In the genomic region with DNA sequence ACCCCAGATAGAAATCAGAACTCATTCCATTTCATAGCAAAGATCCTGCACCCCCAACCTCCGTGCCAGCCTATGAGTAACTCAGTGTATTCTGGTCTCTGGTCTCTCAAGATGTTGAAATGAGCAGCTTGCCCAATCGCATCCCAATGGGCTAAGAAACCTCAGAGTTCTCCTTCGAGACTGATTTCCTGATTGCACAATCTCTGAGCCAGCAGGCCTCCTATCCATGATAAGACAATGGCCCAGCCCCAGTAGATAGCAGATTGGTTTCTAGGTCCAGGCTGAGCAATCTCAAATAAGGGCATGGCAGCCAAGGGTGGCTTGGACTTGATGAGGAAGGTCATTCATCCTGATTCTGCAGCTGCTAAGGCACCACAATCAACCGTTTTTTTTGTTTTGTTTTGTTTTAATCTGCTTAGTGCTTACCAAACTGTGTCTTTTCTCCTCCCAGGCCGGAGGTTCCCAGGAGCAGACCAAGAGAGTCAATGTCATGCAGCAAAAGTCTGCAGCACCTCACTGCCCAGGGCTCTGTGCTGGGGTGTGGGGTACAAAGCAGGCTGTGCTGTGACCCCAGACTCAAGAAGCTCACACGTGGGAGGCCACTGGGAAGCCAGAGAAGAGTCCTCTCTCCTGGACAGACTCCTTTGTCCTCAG, we compare ENCODE assay signal across 12 cellular contexts.
DNase-seq lines count a peak whose midpoint lies in the region; ATAC-seq, FAIRE-seq and TF ChIP-seq lines count a peak whose summit lies in the region.
"Had no signal": no experiment of that assay in that cellular context is flagged by ENCODE, and none has a peak within 500 bp of the region (broad histone marks: within the 10 kb centered on the region; RNA-seq: fewer than 3 reads in every experiment).

No MANE protein-coding gene starts in this region.

- H2AFZ ChIP-seq in H1 (ENCODE audit: low read length): no peak overlapping the region

- H2BK5ac ChIP-seq in H1 (ENCODE audit: low read depth, low read length): no peak overlapping the region
- H2BK5ac ChIP-seq in mesendoderm (ENCODE audit: low read length): no peak overlapping the region

- no peak overlapping the region for H2BK20ac ChIP-seq in H1 (ENCODE audit: low read length)

- H2BK15ac ChIP-seq in H1 (ENCODE audit: low read length): no peak overlapping the region
- H2BK15ac ChIP-seq in mesendoderm (replicated peaks; ENCODE audit: low read depth): no peak overlapping the region

- WGBS in H1 (ENCODE audit: extremely low coverage in 1 of 2, insufficient coverage in 1 of 2, insufficient read length in 1 of 2, insufficient replicate concordance in 2 of 2, low coverage in 1 of 2, low lambda C conversion rate in 2 of 2, missing lambda C conversion rate in 1 of 2), 2 experiments: 86% methylated on average over 6 of the region's 6 CpGs; no CpG with 5 or more reads in 1 of the 2 experiments
- no CpG with 5 or more reads among the region's 6 CpGs for WGBS in mesendoderm (ENCODE audit: extremely low coverage, insufficient coverage, low lambda C conversion rate)

- no peak for FAIRE-seq in H1 (lab: Jason Lieb, UNC)
- FAIRE-seq: TTC549 had no signal

- H2BK12ac ChIP-seq in H1 (ENCODE audit: low read depth, low read length): no peak overlapping the region

- POLR2A ChIA-PET in H1 (lab: Charles Lee; ENCODE audit: partially characterized antibody): no interaction called here

- H3K4ac ChIP-seq in H1 (replicated peaks; ENCODE audit: insufficient read length, low read depth, low read length) (no peak overlapping the region), mesendoderm (ENCODE audit: low read depth, low read length) (no peak overlapping the region)

- no peak overlapping the region for H4K5ac ChIP-seq in H1 (ENCODE audit: insufficient read length, low read depth, low read length)
- H4K5ac ChIP-seq in mesendoderm (ENCODE audit: low read length): no peak overlapping the region

- H3K36me3 ChIP-seq in H1 (ENCODE audit: control insufficient read depth in 2 of 4, insufficient read depth in 4 of 4, low read length in 3 of 4) (no peaks in the 10 kb centered on the region), mesendoderm (ENCODE audit: control insufficient read depth, insufficient read depth, low read length) (no peaks in the 10 kb centered on the region)

- H3K9ac ChIP-seq in H1 (replicated peaks in 1 of 4; ENCODE audit: extremely low read depth in 1 of 4, low read depth in 3 of 4, low read length in 3 of 4) (no peak overlapping the region), mesendoderm (ENCODE audit: low read length) (no peak overlapping the region)

- H3K79me2 ChIP-seq in H1 (ENCODE audit: control insufficient read depth in 1 of 2, insufficient read depth in 2 of 2, low read length in 2 of 2) (no peaks in the 10 kb centered on the region), mesendoderm (ENCODE audit: control insufficient read depth, insufficient read depth, low read length) (no peaks in the 10 kb centered on the region)

- peaks cover 8 to 20% (median 16%) of the 10 kb centered on the region in 6 donors for H3K9me3 Mint-ChIP-seq in immature natural killer cell

- no peak for ATAC-seq in HG03025 (IDR thresholded peaks at IDR 0.05; ENCODE audit: low FRiP score, unreplicated experiment)

- no peaks in the 10 kb centered on the region for H3K23me2 ChIP-seq in H1 (ENCODE audit: low read depth, low read length)

- TF ChIP-seq EP300 in H1 (IDR thresholded peaks at IDR 0.05; ENCODE audit: borderline replicate concordance in 1 of 2, low read depth in 2 of 2, low read length in 2 of 2): no peak

- no peaks in the 10 kb centered on the region for H3K4me1 Mint-ChIP-seq in immature natural killer cell
- H3K4me1 Mint-ChIP-seq: CD8-positive, alpha-beta memory T cell had no signal

- H3K27me3 Mint-ChIP-seq in immature natural killer cell (ENCODE audit: low read depth in 3 of 3): peaks cover 0 to 7% (median 5%) of the 10 kb centered on the region in 3 donors

- CTCF ChIA-PET in H1 (lab: Charles Lee; ENCODE audit: partially characterized antibody): interaction anchor here (0.6 to 3.0 kb wide), 8 partner anchors 9 to 307 kb away, joined by 3 to 17 read pairs (median 4); no protein-coding TSS in a partner anchor

- H3K23ac ChIP-seq in H1 (ENCODE audit: insufficient read length) (no peak overlapping the region), mesendoderm (ENCODE audit: low read length) (no peak overlapping the region)

- TF ChIP-seq CTCF in NB4 (IDR thresholded peaks at IDR 0.05; ENCODE audit: low read depth, low read length): no peak
- TF ChIP-seq CTCF in H1 (IDR thresholded peaks at IDR 0.05; ENCODE audit: control extremely low read depth in 1 of 3, insufficient read depth in 1 of 3, low read depth in 1 of 3, low read length in 3 of 3): no peak

- H3K27ac ChIP-seq in H1 (ENCODE audit: low read depth, low read length) (no peak overlapping the region), mesendoderm (ENCODE audit: low read depth, low read length) (no peak overlapping the region)

- no peak for TF ChIP-seq RAD21 in H1 (IDR thresholded peaks at IDR 0.05 in 1 of 2, conservative IDR thresholded peaks at IDR 0.05 in 1 of 2; ENCODE audit: low read depth in 2 of 2, low read length in 2 of 2)

- H3K4me2 ChIP-seq in H1 (ENCODE audit: insufficient read depth in 1 of 2, low read depth in 2 of 2, low read length in 2 of 2) (no peak overlapping the region), mesendoderm (ENCODE audit: low read length) (no peak overlapping the region)

- H3K56ac ChIP-seq in H1 (replicated peaks; ENCODE audit: insufficient read length, low read depth, low read length) (no peak overlapping the region), mesendoderm (ENCODE audit: low read length) (peak overlapping the region; percentile 49)

- H3K79me1 ChIP-seq in H1 (ENCODE audit: low read depth, low read length): no peaks in the 10 kb centered on the region
- no peaks in the 10 kb centered on the region for H3K79me1 ChIP-seq in mesendoderm (ENCODE audit: low read length)

- no peaks in the 10 kb centered on the region for H3K9me3 ChIP-seq in H1 (ENCODE audit: insufficient read depth in 2 of 2, low read depth in 1 of 2, low read length in 1 of 2)

- no peaks in the 10 kb centered on the region for H3K27me3 ChIP-seq in H1 (replicated peaks in 1 of 4; ENCODE audit: control insufficient read depth in 3 of 4, extremely low read depth in 1 of 4, insufficient read depth in 3 of 4, low read length in 3 of 4)
- H3K27me3 ChIP-seq in mesendoderm (ENCODE audit: insufficient read depth, low read length, poor library complexity): no peaks in the 10 kb centered on the region

- H4K8ac ChIP-seq in H1 (ENCODE audit: extremely low read depth, insufficient read depth, low read length): no peak overlapping the region
- no peak overlapping the region for H4K8ac ChIP-seq in mesendoderm (ENCODE audit: low read depth, low read length)

- H3K4me1 ChIP-seq in H1 (replicated peaks in 1 of 4; ENCODE audit: control insufficient read depth in 3 of 4, insufficient read depth in 4 of 4, low read length in 3 of 4) (no peaks in the 10 kb centered on the region), mesendoderm (ENCODE audit: control insufficient read depth, low read depth, low read length) (peaks cover 2% of the 10 kb centered on the region)

- peak; percentile 90 for DNase-seq in AG08395 (ENCODE audit: low spot score)
- peak; percentile 100 for DNase-seq in NB4 (ENCODE audit: low read depth)
- DNase-seq in H1 (ENCODE audit: low read depth in 1 of 2, low spot score in 2 of 2): no peak
- DNase-seq in mesendoderm: peak; percentile 67
- DNase-seq in immature natural killer cell: no peak
- no peak for DNase-seq in NCI-H2196 treated with DMSO at 0.1 percent for 48 hours (lab: John Stamatoyannopoulos, UW; ENCODE audit: unreplicated experiment)
- no peak for DNase-seq in DMS53 treated with DMSO at 0.1 percent for 48 hours (lab: John Stamatoyannopoulos, UW; ENCODE audit: unreplicated experiment)
- DNase-seq: CD8-positive, alpha-beta memory T cell; NCI-H2171 treated with DMSO at 0.1 percent for 48 hours had no signal

- peaks cover 0 to 7% (median 0%) of the 10 kb centered on the region in 3 donors for H3K36me3 Mint-ChIP-seq in immature natural killer cell
- H3K36me3 Mint-ChIP-seq: activated naive CD8-positive, alpha-beta T cell; CD8-positive, alpha-beta memory T cell had no signal

- H3K18ac ChIP-seq in H1 (ENCODE audit: extremely low read depth, low read length): no peak overlapping the region
- no peak overlapping the region for H3K18ac ChIP-seq in mesendoderm (ENCODE audit: low read length)

- no peak overlapping the region for H3K4me3 Mint-ChIP-seq in immature natural killer cell
- H3K4me3 Mint-ChIP-seq: activated naive CD8-positive, alpha-beta T cell; CD8-positive, alpha-beta memory T cell had no signal

- no peak overlapping the region for H3K14ac ChIP-seq in H1 (ENCODE audit: insufficient read length)

- TF ChIP-seq POLR2A in NB4 (IDR thresholded peaks at IDR 0.05; ENCODE audit: extremely low read depth, insufficient read length) (no peak), H1 (IDR thresholded peaks at IDR 0.05; ENCODE audit: control extremely low read depth in 1 of 2, low read depth in 2 of 2, low read length in 2 of 2) (no peak)

- H3K4me3 ChIP-seq in NB4 (ENCODE audit: low read depth, low read length) (peak overlapping the region; percentile 6), H1 (ENCODE audit: extremely low read depth in 1 of 4, insufficient read depth in 2 of 4, low read depth in 3 of 4, low read length in 4 of 4) (no peak overlapping the region), mesendoderm (ENCODE audit: low read length) (no peak overlapping the region)

- H2BK120ac ChIP-seq in H1 (replicated peaks; ENCODE audit: low read depth, low read length) (no peak overlapping the region), mesendoderm (ENCODE audit: low read depth, low read length) (no peak overlapping the region)

- H4K91ac ChIP-seq in H1 (replicated peaks; ENCODE audit: insufficient read length, low read length): no peak overlapping the region

- no peaks in the 10 kb centered on the region for H4K20me1 ChIP-seq in H1 (replicated peaks in 1 of 2; ENCODE audit: control insufficient read depth in 1 of 2, insufficient read depth in 2 of 2, low read length in 2 of 2)

- no peak overlapping the region for H2AK5ac ChIP-seq in H1 (ENCODE audit: low read depth, low read length)
- H2AK5ac ChIP-seq in mesendoderm (ENCODE audit: low read length): no peak overlapping the region

- no peak overlapping the region for H3K27ac Mint-ChIP-seq in immature natural killer cell
- H3K27ac Mint-ChIP-seq: activated naive CD8-positive, alpha-beta T cell; CD8-positive, alpha-beta memory T cell had no signal

TF ChIP-seq in H1, 55 proteins besides CTCF, POLR2A, EP300 and RAD21:
- no peak for TF ChIP-seq POU5F1 (IDR thresholded peaks at IDR 0.05; ENCODE audit: low read depth, low read length)
- peak; percentile 74; the same call in 1 of the 2 replicates for TF ChIP-seq CEBPB (IDR thresholded peaks at IDR 0.05; ENCODE audit: low read depth, low read length)
- no peak for TF ChIP-seq CBX8 (IDR thresholded peaks at IDR 0.05; ENCODE audit: borderline replicate concordance, low read depth, low read length)

Comparison
In these comparisons a context has a peak if more than half of its experiments do, and no peak if none do; other contexts are left out.
1. DNase-seq: peak in AG08395 (single experiment), NB4 (single experiment) and mesendoderm (single experiment); none in H1 (0 of 2), immature natural killer cell (0 of 3), NCI-H2196 treated with DMSO at 0.1 percent for 48 hours (single experiment) and DMS53 treated with DMSO at 0.1 percent for 48 hours (single experiment).